Comparison of ENCODE assay signal across 8 cellular contexts in genomic region chr22:30968924-30969531, GRCh38. TPM values are rescaled to one million over a fixed set of nuclear protein-coding genes. Genes with fewer than 3 reads are reported as not detected.
DNase-seq lines count a peak whose midpoint lies in the region; ATAC-seq, FAIRE-seq and TF ChIP-seq lines count a peak whose summit lies in the region.

Gene TUG1, plus strand, starts transcription at chr22:30969265.

- H3K27me3 Mint-ChIP-seq in natural killer cell treated with Interleukin-12 subunit alpha and Interleukin-12 subunit beta and Interleukin-15 and Interleukin-18, amount 100 ng/mL, for 72 hours: no peaks in the 10 kb centered on the region

- H3K27me3 ChIP-seq in Loucy (ENCODE audit: insufficient read depth, low read length, poor library complexity, severe bottlenecking): no peaks in the 10 kb centered on the region

- peaks cover 39% of the 10 kb centered on the region for H3K36me3 Mint-ChIP-seq in natural killer cell treated with Interleukin-12 subunit alpha and Interleukin-12 subunit beta and Interleukin-15 and Interleukin-18, amount 100 ng/mL, for 72 hours

- H2AFZ ChIP-seq in Loucy (ENCODE audit: low read length): peak within 1 kb of the TSS; percentile 82

- H3F3A ChIP-seq in Loucy (ENCODE audit: low read depth): no peaks in the 10 kb centered on the region

- peaks cover 31 to 35% of the 10 kb centered on the region in 2 donors for H3K4me1 Mint-ChIP-seq in natural killer cell treated with Interleukin-12 subunit alpha and Interleukin-12 subunit beta and Interleukin-15 and Interleukin-18, amount 100 ng/mL, for 72 hours (ENCODE audit: low read depth in 2 of 2)

- peaks cover 39% of the 10 kb centered on the region for H3K4me1 ChIP-seq in Loucy (ENCODE audit: insufficient read depth, low read length, poor library complexity, severe bottlenecking)

- TF ChIP-seq POLR2A in H54 (IDR thresholded peaks at IDR 0.05; ENCODE audit: low read depth, low read length) (peak; percentile 69), Raji (IDR thresholded peaks at IDR 0.05; ENCODE audit: insufficient read depth, low read depth, low read length) (peak; percentile 63)

- H3K9ac ChIP-seq in Loucy (ENCODE audit: low read depth, low read length, poor library complexity, severe bottlenecking): peak within 1 kb of the TSS; percentile 80

- H3K27ac Mint-ChIP-seq in natural killer cell treated with Interleukin-12 subunit alpha and Interleukin-12 subunit beta and Interleukin-15 and Interleukin-18, amount 100 ng/mL, for 72 hours: peak within 1 kb of the TSS; percentile 89 to 91

- H3K4me2 ChIP-seq in Loucy (ENCODE audit: low read depth, low read length, poor library complexity, severe bottlenecking): peak within 1 kb of the TSS; percentile 96

- peaks cover 49% of the 10 kb centered on the region for H4K20me1 ChIP-seq in Loucy (ENCODE audit: insufficient read depth, low read length, poor library complexity, severe bottlenecking)

- peak; percentile 87 for FAIRE-seq in H54 (lab: Jason Lieb, UNC)

- H3K4me3 ChIP-seq in Loucy (ENCODE audit: low read length, poor library complexity, severe bottlenecking): peak within 1 kb of the TSS; percentile 98
- peak within 1 kb of the TSS; percentile 85 for H3K4me3 ChIP-seq in fibroblast of pulmonary artery (replicated peaks; ENCODE audit: low read depth, low read length)

- peaks cover 27% of the 10 kb centered on the region for H3K36me3 ChIP-seq in Loucy (ENCODE audit: insufficient read depth, low read length)

- peaks cover 92% of the 10 kb centered on the region for H3K79me2 ChIP-seq in Loucy (ENCODE audit: insufficient read depth, low read length)

- DNase-seq in EH (ENCODE audit: low read depth): peak; percentile 99
- DNase-seq in H54 (ENCODE audit: insufficient read length, low spot score): peak; percentile 88
- DNase-seq in activated effector memory CD4-positive, alpha-beta T cell treated with Interleukin-2 at 50 U/mL for 16 hours: peak; percentile 96
- DNase-seq in fibroblast of pulmonary artery (ENCODE audit: low read depth): peak; percentile 99
- peak; percentile 99 for DNase-seq in natural killer cell treated with Interleukin-12 subunit alpha and Interleukin-12 subunit beta and Interleukin-15 and Interleukin-18, amount 100 ng/mL, for 72 hours (ENCODE audit: low spot score)
- DNase-seq in stimulated activated naive CD8-positive, alpha-beta T cell treated with anti-CD3 and anti-CD28 coated beads, Interleukin-15, Interleukin-2, amounts not matched to agents 100 U/mL and 50 U/mL, for 24 hours: peak; percentile 97

- H3K4me3 Mint-ChIP-seq in natural killer cell treated with Interleukin-12 subunit alpha and Interleukin-12 subunit beta and Interleukin-15 and Interleukin-18, amount 100 ng/mL, for 72 hours: peak within 1 kb of the TSS; percentile 96

- peaks cover 3% of the 10 kb centered on the region; the same call in 1 of the 2 replicates for H3K9me3 ChIP-seq in Loucy (ENCODE audit: insufficient read depth, low read depth, low read length)

- H3K9me3 Mint-ChIP-seq in natural killer cell treated with Interleukin-12 subunit alpha and Interleukin-12 subunit beta and Interleukin-15 and Interleukin-18, amount 100 ng/mL, for 72 hours: peaks cover 5% of the 10 kb centered on the region

- TF ChIP-seq CTCF in Loucy (conservative IDR thresholded peaks at IDR 0.05; ENCODE audit: low read length) (no peak), fibroblast of pulmonary artery (IDR thresholded peaks at IDR 0.05; ENCODE audit: low read length, missing control alignments) (no peak)

- H3K9me2 ChIP-seq in Loucy (replicated peaks; ENCODE audit: low read depth, low read length): no peaks in the 10 kb centered on the region

- ATAC-seq in natural killer cell treated with Interleukin-12 subunit alpha and Interleukin-12 subunit beta and Interleukin-15 and Interleukin-18, amount 100 ng/mL, for 72 hours: peak; percentile 95 to 96
- ATAC-seq in stimulated activated naive CD8-positive, alpha-beta T cell treated with anti-CD3 and anti-CD28 coated beads, Interleukin-15, Interleukin-2, amounts not matched to agents 100 U/mL and 50 U/mL, for 24 hours: peak; percentile 92

RNA-seq across cellular contexts. Expression of gene TUG1, which starts in this region (rescaled TPM):
- 10 to 100 TPM; 52.1 to 71.1 TPM for total RNA-seq in natural killer cell treated with Interleukin-12 subunit alpha and Interleukin-12 subunit beta and Interleukin-15 and Interleukin-18, amount 100 ng/mL, for 72 hours

Comparison
In these comparisons a context has a peak if more than half of its experiments do, and no peak if none do; other contexts are left out.
1. Peak in every context shown above with its lines: DNase-seq, ATAC-seq and H3K4me3 ChIP-seq.